ENCODE assay signal across 10 cellular contexts in the genomic region with DNA sequence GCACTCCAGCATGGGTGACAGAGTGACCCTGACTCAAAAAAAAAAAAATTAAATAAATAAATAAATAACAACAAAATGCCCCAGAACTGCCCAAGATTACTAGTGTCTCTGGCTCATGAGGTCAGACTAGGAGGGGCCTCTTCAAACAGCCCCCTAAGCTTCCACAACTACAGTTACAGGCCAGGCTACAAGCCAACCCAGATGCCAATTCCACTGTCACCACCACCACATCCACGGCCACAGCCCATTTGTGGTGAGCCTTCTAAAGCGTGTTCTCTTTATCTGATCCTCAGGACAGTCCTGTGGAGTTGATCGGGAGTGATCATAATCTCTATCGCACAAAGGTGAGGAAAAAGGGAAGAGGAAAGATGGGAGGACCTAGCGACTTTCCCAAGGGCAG.
"Had no signal": no experiment of that assay in that cellular context is flagged by ENCODE, and none has a peak within 500 bp of the region (broad histone marks: within the 10 kb centered on the region; RNA-seq: fewer than 3 reads in every experiment).

No MANE protein-coding gene starts in this region.

- DNase-seq: activated CD4-positive, alpha-beta T cell treated with anti-CD3 and anti-CD28 coated beads, Interleukin-2, amount 50 U/mL, for 1 hour; activated naive CD4-positive, alpha-beta T cell treated with anti-CD3 and anti-CD28 coated beads, Interleukin-2, amount 50 U/mL, for 16 hours; brain microvascular endothelial cell; dorsolateral prefrontal cortex; glutamatergic neuron; left colon; pancreas; T-helper 2 cell had no signal

- H3K36me3 ChIP-seq: esophagus muscularis mucosa, pancreas had no signal

- H3K27me3 ChIP-seq: brain microvascular endothelial cell, dorsolateral prefrontal cortex, esophagus muscularis mucosa, pancreas had no signal

- ATAC-seq: left colon, pancreas had no signal

- H3K27ac ChIP-seq: pancreas had no signal

- FAIRE-seq: pancreas had no signal

- H3K9me3 ChIP-seq: esophagus muscularis mucosa, pancreas had no signal

- H3K4me3 ChIP-seq: dorsolateral prefrontal cortex, esophagus muscularis mucosa, pancreas, skin epidermis had no signal
